ENCODE assay signal across 16 cellular contexts in genomic region chr15:27648359-27648758, GRCh38.
"Had no signal": no experiment of that assay in that cellular context is flagged by ENCODE, and none has a peak within 500 bp of the region (broad histone marks: within the 10 kb centered on the region; RNA-seq: fewer than 3 reads in every experiment).

No MANE protein-coding gene starts in this region.

- ATAC-seq: effector memory CD8-positive, alpha-beta T cell; gastrocnemius medialis; left lobe of liver; naive thymus-derived CD4-positive, alpha-beta T cell; right cardiac atrium had no signal

- H3K27me3 Mint-ChIP-seq: dendritic cell treated with granulocyte-macrophage colony-stimulating factor and Interleukin-4, amounts not matched to agents 40 ng/mL and 50 ng/mL, for 4 days; effector memory CD8-positive, alpha-beta T cell; progenitor cell of endocrine pancreas had no signal

- H3K36me3 Mint-ChIP-seq: naive thymus-derived CD4-positive, alpha-beta T cell had no signal

- H3K27ac Mint-ChIP-seq: dendritic cell treated with granulocyte-macrophage colony-stimulating factor and Interleukin-4, amounts not matched to agents 40 ng/mL and 50 ng/mL, for 4 days; effector memory CD8-positive, alpha-beta T cell; naive thymus-derived CD4-positive, alpha-beta T cell; nephron progenitor cell; progenitor cell of endocrine pancreas had no signal

- H3K4me1 Mint-ChIP-seq: naive thymus-derived CD4-positive, alpha-beta T cell; nephron progenitor cell had no signal

- H3K4me3 Mint-ChIP-seq: dendritic cell treated with granulocyte-macrophage colony-stimulating factor and Interleukin-4, amounts not matched to agents 40 ng/mL and 50 ng/mL, for 4 days; effector memory CD8-positive, alpha-beta T cell; naive thymus-derived CD4-positive, alpha-beta T cell; nephron progenitor cell had no signal

- H3K4me3 ChIP-seq: esophagus muscularis mucosa, gastrocnemius medialis, ovary, smooth muscle cell had no signal

- DNase-seq: effector memory CD8-positive, alpha-beta T cell; gastrocnemius medialis; islet precursor cell; mammary epithelial cell; naive thymus-derived CD4-positive, alpha-beta T cell; nephron progenitor cell; ovary; right cardiac atrium; stimulated activated CD4-positive, alpha-beta T cell treated with anti-CD3 and anti-CD28 coated beads, Interleukin-2, amount 100 ng/mL, for 48 hours; stimulated activated naive CD4-positive, alpha-beta T cell treated with Interleukin-2 at 50 U/mL for 16 hours; trophoblast cell had no signal
